Comparison of ENCODE assay signal across 10 cellular contexts in genomic region chr3:29695201-29695904, GRCh38.
A peak's percentile ranks its signal among the peaks of the same experiment; 100 is the strongest.
DNase-seq lines count a peak whose midpoint lies in the region; ATAC-seq, FAIRE-seq and TF ChIP-seq lines count a peak whose summit lies in the region.
"Had no signal": no experiment of that assay in that cellular context is flagged by ENCODE, and none has a peak within 500 bp of the region (broad histone marks: within the 10 kb centered on the region; RNA-seq: fewer than 3 reads in every experiment).

No MANE protein-coding gene starts in this region.

- no peak for TF ChIP-seq CTCF in AG10803 (conservative IDR thresholded peaks at IDR 0.05; ENCODE audit: low read length)
- TF ChIP-seq CTCF in fibroblast of mammary gland (conservative IDR thresholded peaks at IDR 0.05; ENCODE audit: control insufficient read depth, insufficient read depth, low read depth, low read length) = no peak
- TF ChIP-seq CTCF in osteoblast (IDR thresholded peaks at IDR 0.05; ENCODE audit: extremely low read depth, low read depth, low read length) = no peak

- peak; percentile 99 for DNase-seq in AG10803 (ENCODE audit: low read depth)
- DNase-seq in RPMI7951 (ENCODE audit: low read depth) = peak; percentile 34
- DNase-seq in fibroblast of mammary gland (ENCODE audit: low read depth) = peak; percentile 93
- no peak for DNase-seq in osteoblast (ENCODE audit: insufficient read length, low spot score, missing footprints)
- no peak for DNase-seq in frontal cortex (ENCODE audit: low spot score in 2 of 2)
- no peak for DNase-seq in DMS53 treated with DMSO at 0.1 percent for 48 hours (lab: John Stamatoyannopoulos, UW; ENCODE audit: unreplicated experiment)
- no peak for DNase-seq in NCI-H526 treated with DMSO at 0.1 percent for 48 hours (lab: John Stamatoyannopoulos, UW)
- DNase-seq: activated naive CD4-positive, alpha-beta T cell treated with Interleukin-2 at 50 U/mL for 16 hours; stimulated activated naive CD4-positive, alpha-beta T cell had no signal

- H3K4me2 ChIP-seq in osteoblast (ENCODE audit: insufficient read depth, low read length) = peak overlapping the region; percentile 80

- peak overlapping the region; percentile 49 for H2AFZ ChIP-seq in osteoblast (ENCODE audit: low read length)

- H3K27me3 ChIP-seq in osteoblast (ENCODE audit: insufficient read depth, low read length) = no peaks in the 10 kb centered on the region

- H3K79me2 ChIP-seq in osteoblast (ENCODE audit: insufficient read depth, low read length) = peaks cover 2% of the 10 kb centered on the region

- ATAC-seq in GM18498 (IDR thresholded peaks at IDR 0.05; ENCODE audit: unreplicated experiment) = no peak

- peaks cover 4% of the 10 kb centered on the region for H3K36me3 ChIP-seq in osteoblast (ENCODE audit: insufficient read depth, low read length)

- H3K4me3 ChIP-seq in AG10803 (ENCODE audit: low read length) (0 out of 2 replicates have a peak overlapping the region, but pooled peaks have one; percentile 11), fibroblast of mammary gland (ENCODE audit: control insufficient read depth, low read depth, low read length) (no peak overlapping the region), osteoblast (ENCODE audit: insufficient read depth, low read length) (no peak overlapping the region)

- no peaks in the 10 kb centered on the region for H4K20me1 ChIP-seq in osteoblast (ENCODE audit: insufficient read depth, low read length)

- peak overlapping the region; percentile 98 for H3K27ac ChIP-seq in osteoblast (ENCODE audit: low read depth, low read length)

- no peaks in the 10 kb centered on the region for H3K9me3 ChIP-seq in osteoblast (ENCODE audit: low read depth, low read length)

- H3K4me1 ChIP-seq in osteoblast (ENCODE audit: insufficient read depth, low read length) = peaks cover 59% of the 10 kb centered on the region

- no peak for FAIRE-seq in frontal cortex (lab: Jason Lieb, UNC)

Comparison
In these comparisons a context has a peak if more than half of its experiments do, and no peak if none do; other contexts are left out.
1. DNase-seq: peak in AG10803 (single experiment), RPMI7951 (single experiment) and fibroblast of mammary gland (single experiment); none in osteoblast (single experiment), frontal cortex (0 of 2), DMS53 treated with DMSO at 0.1 percent for 48 hours (single experiment) and NCI-H526 treated with DMSO at 0.1 percent for 48 hours (single experiment).